21 cellular contexts compared by ENCODE assay signal in the genomic region with DNA sequence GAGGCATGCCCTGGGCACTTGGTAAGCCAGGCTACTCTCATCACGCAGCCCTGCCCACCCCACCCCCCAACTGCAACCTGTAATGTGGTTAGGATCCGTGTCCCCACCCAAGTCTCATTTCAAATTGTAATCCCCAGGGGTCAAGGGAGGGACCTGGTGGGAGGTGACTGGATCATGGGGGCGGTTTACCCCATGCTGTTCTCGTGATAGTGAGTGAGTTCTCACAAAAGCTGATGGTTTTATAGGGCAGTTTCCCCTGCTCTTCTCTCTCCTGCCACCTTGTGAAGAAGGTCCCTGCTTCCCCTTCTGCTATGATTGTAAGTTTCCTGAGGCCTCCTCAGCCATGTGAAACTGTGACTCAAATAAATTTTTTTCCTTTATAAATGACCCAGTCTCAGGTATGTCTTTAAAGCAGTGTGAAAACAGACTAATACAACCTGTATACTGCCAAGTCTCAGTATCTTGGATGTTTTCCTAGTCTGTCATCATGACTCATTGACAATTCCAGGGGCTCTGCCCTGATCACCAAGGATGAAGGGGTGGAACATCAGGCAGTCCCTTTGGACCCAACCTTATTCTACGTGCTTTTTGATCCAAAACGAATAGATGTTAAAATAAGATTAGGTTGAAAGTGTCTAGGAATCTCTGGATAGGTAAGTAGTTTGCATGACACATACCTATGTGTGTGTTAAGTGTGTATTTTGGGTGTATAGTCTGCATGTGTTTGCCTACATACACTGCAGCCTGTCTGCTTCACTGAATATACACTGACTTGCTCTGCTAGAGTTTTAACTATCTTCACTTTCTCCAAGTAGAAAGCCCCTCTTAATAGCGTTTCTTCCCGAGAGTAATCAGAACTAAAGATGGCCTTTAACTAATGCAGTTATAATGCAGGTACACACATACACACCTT.
DNase-seq lines count a peak whose midpoint lies in the region; ATAC-seq and TF ChIP-seq lines count a peak whose summit lies in the region.
"Had no signal": no experiment of that assay in that cellular context is flagged by ENCODE, and none has a peak within 500 bp of the region (broad histone marks: within the 10 kb centered on the region; RNA-seq: fewer than 3 reads in every experiment).

No MANE protein-coding gene starts in this region.

- TF ChIP-seq CTCF in epithelial cell of esophagus (IDR thresholded peaks at IDR 0.05; ENCODE audit: insufficient read depth, low read depth, low read length, missing control alignments): no peak
- TF ChIP-seq CTCF in omental fat pad (IDR thresholded peaks at IDR 0.05): no peak

- no peak overlapping the region for H3K4me3 ChIP-seq in epithelial cell of esophagus (ENCODE audit: low read length)
- H3K4me3 ChIP-seq: coronary artery, psoas muscle, vagina had no signal

- ATAC-seq in omental fat pad (ENCODE audit: low FRiP score) (peak; percentile 69), GM21825 (IDR thresholded peaks at IDR 0.05; ENCODE audit: unreplicated experiment) (no peak)
- ATAC-seq: left colon, psoas muscle had no signal

- peak; percentile 88 for DNase-seq in Caki2 (ENCODE audit: low read depth)
- peak; percentile 65 for DNase-seq in NCI-H226
- DNase-seq in epithelial cell of esophagus (ENCODE audit: low read depth): peak; percentile 77
- no peak for DNase-seq in omental fat pad (ENCODE audit: low spot score)
- no peak for DNase-seq in HCEC 1CT
- no peak for DNase-seq in NCI-H146 treated with DMSO at 0.1 percent for 48 hours (lab: John Stamatoyannopoulos, UW; ENCODE audit: unreplicated experiment)
- no peak for DNase-seq in activated CD8-positive, alpha-beta memory T cell treated with anti-CD3 and anti-CD28 coated beads for 24 hours
- DNase-seq: activated B cell treated with CpG ODN at 0.5 μM for 24 hours; brain microvascular endothelial cell; CD8-positive, alpha-beta memory T cell; DMS79 treated with DMSO at 0.1 percent for 48 hours; left colon; midbrain; NCI-H1417; NCI-H69; psoas muscle; small intestine; stimulated activated CD4-positive, alpha-beta T cell treated with anti-CD3 and anti-CD28 coated beads, Interleukin-4, amount 100 ng/mL, for 24 hours had no signal

- in situ Hi-C loops in Caki2 (cut with HindIII; ENCODE audit: low pct_unique_long_range_greater_than_20kb, low sequenced_read_pairs): no loop called here

Comparison
In these comparisons a context has a peak if more than half of its experiments do, and no peak if none do; other contexts are left out.
1. DNase-seq: peak in Caki2 (single experiment), NCI-H226 (single experiment) and epithelial cell of esophagus (single experiment); none in omental fat pad (single experiment), HCEC 1CT (single experiment), NCI-H146 treated with DMSO at 0.1 percent for 48 hours (single experiment) and activated CD8-positive, alpha-beta memory T cell treated with anti-CD3 and anti-CD28 coated beads for 24 hours (single experiment).